ENCODE assay signal across 13 cellular contexts in genomic region chr2:176105078-176105726, GRCh38. TPM values are rescaled to one million over a fixed set of nuclear protein-coding genes. Genes with fewer than 3 reads are reported as not detected.
A peak's percentile ranks its signal among the peaks of the same experiment; 100 is the strongest.
DNase-seq lines count a peak whose midpoint lies in the region; ATAC-seq and TF ChIP-seq lines count a peak whose summit lies in the region.
"Had no signal": no experiment of that assay in that cellular context is flagged by ENCODE, and none has a peak within 500 bp of the region (broad histone marks: within the 10 kb centered on the region; RNA-seq: fewer than 3 reads in every experiment).

No MANE protein-coding gene starts in this region.

- ATAC-seq in SK-N-SH treated with all-trans-retinoic acid at 6 μM for 48 hours (peak; percentile 11), HG02852 (IDR thresholded peaks at IDR 0.05; ENCODE audit: unreplicated experiment) (no peak)
- no peak for ATAC-seq in stimulated activated memory B cell treated with anti-CD40 and anti-IgM and Interleukin-4, amounts not matched to agents 10 μg/mL and 1 μg/mL and 100 μg/mL, for 72 hours

- H4K5ac ChIP-seq in mesendoderm (ENCODE audit: low read length) = no peak overlapping the region

- peaks cover 92% of the 10 kb centered on the region for H3K27me3 Mint-ChIP-seq in type B pancreatic cell
- peaks cover 79% of the 10 kb centered on the region for H3K27me3 Mint-ChIP-seq in stimulated activated memory B cell treated with anti-CD40 and anti-IgM and Interleukin-4, amounts not matched to agents 10 μg/mL and 1 μg/mL and 100 μg/mL, for 72 hours

- peak overlapping the region; percentile 19 for H3K4me3 ChIP-seq in left ventricle myocardium inferior
- no peak overlapping the region for H3K4me3 ChIP-seq in right atrium auricular region
- H3K4me3 ChIP-seq in mesendoderm (ENCODE audit: low read length) = no peak overlapping the region
- H3K4me3 ChIP-seq: mucosa of descending colon had no signal

- no peaks in the 10 kb centered on the region for H3K9me3 Mint-ChIP-seq in type B pancreatic cell
- H3K9me3 Mint-ChIP-seq in stimulated activated memory B cell treated with anti-CD40 and anti-IgM and Interleukin-4, amounts not matched to agents 10 μg/mL and 1 μg/mL and 100 μg/mL, for 72 hours = peaks cover 4% of the 10 kb centered on the region

- H2BK120ac ChIP-seq in mesendoderm (ENCODE audit: low read depth, low read length) = no peak overlapping the region

- no peak overlapping the region for H2BK15ac ChIP-seq in mesendoderm (replicated peaks; ENCODE audit: low read depth)

- peak overlapping the region; percentile 57 for H3K4me2 ChIP-seq in mesendoderm (ENCODE audit: low read length)

- peaks cover 14% of the 10 kb centered on the region for H3K4me1 Mint-ChIP-seq in type B pancreatic cell (ENCODE audit: unreplicated experiment)
- H3K4me1 Mint-ChIP-seq in stimulated activated memory B cell treated with anti-CD40 and anti-IgM and Interleukin-4, amounts not matched to agents 10 μg/mL and 1 μg/mL and 100 μg/mL, for 72 hours = peaks cover 8% of the 10 kb centered on the region

- no peak for TF ChIP-seq POLR2A in erythroblast (IDR thresholded peaks at IDR 0.05; ENCODE audit: low read length)

- H3K4me3 Mint-ChIP-seq in type B pancreatic cell = peak overlapping the region; percentile 80
- no peak overlapping the region for H3K4me3 Mint-ChIP-seq in stimulated activated memory B cell treated with anti-CD40 and anti-IgM and Interleukin-4, amounts not matched to agents 10 μg/mL and 1 μg/mL and 100 μg/mL, for 72 hours

- no peak overlapping the region for H3K56ac ChIP-seq in mesendoderm (ENCODE audit: low read length)

- whole genome bisulfite sequencing in mesendoderm (ENCODE audit: extremely low coverage, insufficient coverage, low lambda C conversion rate) = no CpG with 5 or more reads among the region's 25 CpGs

- no peaks in the 10 kb centered on the region for H3K36me3 ChIP-seq in left ventricle myocardium inferior
- no peaks in the 10 kb centered on the region for H3K36me3 ChIP-seq in right atrium auricular region
- no peaks in the 10 kb centered on the region for H3K36me3 ChIP-seq in mesendoderm (ENCODE audit: control insufficient read depth, insufficient read depth, low read length)
- H3K36me3 ChIP-seq: brain microvascular endothelial cell had no signal

- H3K79me2 ChIP-seq in mesendoderm (ENCODE audit: control insufficient read depth, insufficient read depth, low read length) = no peaks in the 10 kb centered on the region

- H3K27ac ChIP-seq in left ventricle myocardium inferior (replicated peaks) (no peak overlapping the region), right atrium auricular region (no peak overlapping the region), mesendoderm (ENCODE audit: low read depth, low read length) (no peak overlapping the region)
- H3K27ac ChIP-seq: brain microvascular endothelial cell had no signal

- H2BK5ac ChIP-seq in mesendoderm (ENCODE audit: low read length) = no peak overlapping the region

- no peak overlapping the region for H2AK5ac ChIP-seq in mesendoderm (ENCODE audit: low read length)

- no peak overlapping the region for H3K4ac ChIP-seq in mesendoderm (ENCODE audit: low read depth, low read length)

- H3K36me3 Mint-ChIP-seq in type B pancreatic cell = no peaks in the 10 kb centered on the region
- no peaks in the 10 kb centered on the region for H3K36me3 Mint-ChIP-seq in stimulated activated memory B cell treated with anti-CD40 and anti-IgM and Interleukin-4, amounts not matched to agents 10 μg/mL and 1 μg/mL and 100 μg/mL, for 72 hours

- H3K9ac ChIP-seq in mesendoderm (ENCODE audit: low read length) = no peak overlapping the region

- H3K9me3 ChIP-seq in left ventricle myocardium inferior (replicated peaks) (no peaks in the 10 kb centered on the region), right atrium auricular region (no peaks in the 10 kb centered on the region)
- H3K9me3 ChIP-seq: mucosa of descending colon had no signal

- H4K8ac ChIP-seq in mesendoderm (ENCODE audit: low read depth, low read length) = no peak overlapping the region

- TF ChIP-seq CTCF in left ventricle myocardium inferior (IDR thresholded peaks at IDR 0.05; ENCODE audit: borderline replicate concordance) (no peak), right atrium auricular region (IDR thresholded peaks at IDR 0.05) (no peak), type B pancreatic cell (conservative IDR thresholded peaks at IDR 0.05) (no peak)

- H3K27ac Mint-ChIP-seq in type B pancreatic cell = peak overlapping the region; percentile 14
- no peak overlapping the region for H3K27ac Mint-ChIP-seq in stimulated activated memory B cell treated with anti-CD40 and anti-IgM and Interleukin-4, amounts not matched to agents 10 μg/mL and 1 μg/mL and 100 μg/mL, for 72 hours

- DNase-seq in left ventricle myocardium inferior (no peak), right atrium auricular region (ENCODE audit: low spot score) (no peak), mesendoderm (no peak), type B pancreatic cell (ENCODE audit: extremely low spot score, unreplicated experiment) (no peak), erythroblast (lab: John Stamatoyannopoulos, UW) (no peak)
- DNase-seq: brain microvascular endothelial cell; NCI-H1436; stimulated activated CD4-positive, alpha-beta T cell treated with anti-CD3 and anti-CD28 coated beads, Interleukin-12 subunit alpha, Interleukin-12 subunit beta, amount 100 ng/mL, for 4 hours had no signal

- H3K27me3 ChIP-seq in left ventricle myocardium inferior (ENCODE audit: low read depth) = peaks cover 99% of the 10 kb centered on the region
- H3K27me3 ChIP-seq in right atrium auricular region = peaks cover 61 to 93% of the 10 kb centered on the region in 2 donors
- peaks cover 90% of the 10 kb centered on the region for H3K27me3 ChIP-seq in mesendoderm (ENCODE audit: insufficient read depth, low read length, poor library complexity)

- intact Hi-C loops in left ventricle myocardium inferior (cut with micrococcal nuclease) = no loop called here

- H3K79me1 ChIP-seq in mesendoderm (ENCODE audit: low read length) = no peaks in the 10 kb centered on the region

- no peak overlapping the region for H3K18ac ChIP-seq in mesendoderm (ENCODE audit: low read length)

- peak overlapping the region; percentile 6 for H3K23ac ChIP-seq in mesendoderm (ENCODE audit: low read length)

- peaks cover 48% of the 10 kb centered on the region for H3K4me1 ChIP-seq in left ventricle myocardium inferior
- H3K4me1 ChIP-seq in right atrium auricular region = peaks cover 0 to 39% of the 10 kb centered on the region in 2 donors
- H3K4me1 ChIP-seq in mesendoderm (ENCODE audit: control insufficient read depth, low read depth, low read length) = no peaks in the 10 kb centered on the region

TF ChIP-seq in SK-N-SH treated with all-trans-retinoic acid at 6 μM for 48 hours, 23 proteins besides CTCF, POLR2A, EP300 and RAD21 (continues in another document):
- no peak for TF ChIP-seq RARB (CRISPR knock-in tag; IDR thresholded peaks at IDR 0.05)
- TF ChIP-seq ZNF8 (CRISPR knock-in tag; IDR thresholded peaks at IDR 0.05) = no peak
- no peak for TF ChIP-seq OSR1 (CRISPR knock-in tag; IDR thresholded peaks at IDR 0.05)
- TF ChIP-seq SNAI2 (CRISPR knock-in tag; IDR thresholded peaks at IDR 0.05) = no peak
- no peak for TF ChIP-seq TCF4 (CRISPR knock-in tag; IDR thresholded peaks at IDR 0.05; ENCODE audit: borderline replicate concordance)
- TF ChIP-seq CSDC2 (CRISPR knock-in tag; IDR thresholded peaks at IDR 0.05) = no peak
- no peak for TF ChIP-seq TSHZ2 (CRISPR knock-in tag; IDR thresholded peaks at IDR 0.05)
- TF ChIP-seq GLIS3 (CRISPR knock-in tag; IDR thresholded peaks at IDR 0.05) = no peak
- TF ChIP-seq ZNF70 (CRISPR knock-in tag; IDR thresholded peaks at IDR 0.05) = no peak

RNA-seq across cellular contexts. Expression of gene HOXD11, which starts 1.9 kb away (rescaled TPM):
- not detected for total RNA-seq in left ventricle myocardium inferior
- not detected for total RNA-seq in right atrium auricular region
- 0.08 TPM for polyA plus RNA-seq in mesendoderm (2013, experiment 1 of 2)
- 0.08 TPM for polyA plus RNA-seq in mesendoderm (2013, experiment 2 of 2)
- 0.21 and 1.1 TPM in 2 replicates for total RNA-seq in type B pancreatic cell (ENCODE audit: low replicate concordance)
- polyA plus RNA-seq: CD14-positive monocyte had no signal

RNA-seq across cellular contexts. Expression of gene HOXD12, which starts 5.6 kb away (rescaled TPM):
- total RNA-seq in left ventricle myocardium inferior (not detected), right atrium auricular region (not detected), type B pancreatic cell (ENCODE audit: low replicate concordance) (not detected in 2 replicates)
- polyA plus RNA-seq in mesendoderm (2013, experiment 1 of 2) = not detected
- not detected for polyA plus RNA-seq in mesendoderm (2013, experiment 2 of 2)
- total RNA-seq: mucosa of descending colon had no signal
- polyA plus RNA-seq: CD14-positive monocyte had no signal

RNA-seq across cellular contexts. Expression of gene HOXD10, which starts 11.4 kb away (rescaled TPM):
- total RNA-seq in left ventricle myocardium inferior (not detected), right atrium auricular region (not detected), type B pancreatic cell (ENCODE audit: low replicate concordance) (0.19 and 0.56 TPM in 2 replicates)
- not detected for polyA plus RNA-seq in mesendoderm (2013, experiment 1 of 2)
- not detected for polyA plus RNA-seq in mesendoderm (2013, experiment 2 of 2)
- polyA plus RNA-seq: CD14-positive monocyte had no signal

RNA-seq across cellular contexts. Expression of gene HOXD13, which starts 12.7 kb away (rescaled TPM):
- total RNA-seq in left ventricle myocardium inferior (not detected), right atrium auricular region (not detected), type B pancreatic cell (ENCODE audit: low replicate concordance) (0.31 and 0.43 TPM in 2 replicates)
- 0.18 TPM for polyA plus RNA-seq in mesendoderm (2013, experiment 1 of 2)
- polyA plus RNA-seq in mesendoderm (2013, experiment 2 of 2) = 0.10 TPM
- polyA plus RNA-seq: CD14-positive monocyte had no signal

RNA-seq across cellular contexts. Expression of gene HOXD9, which starts 17.3 kb away (rescaled TPM):
- total RNA-seq in left ventricle myocardium inferior (0.16 TPM), right atrium auricular region (under 1 TPM in 1 of 2 donors, not detected in 1; 0.44 TPM), type B pancreatic cell (ENCODE audit: low replicate concordance) (0.19 and 1.5 TPM in 2 replicates)
- not detected for polyA plus RNA-seq in mesendoderm (2013, experiment 1 of 2)
- not detected for polyA plus RNA-seq in mesendoderm (2013, experiment 2 of 2)
- polyA plus RNA-seq: CD14-positive monocyte had no signal
